ENCODE assay signal across 20 cellular contexts in the genomic region with DNA sequence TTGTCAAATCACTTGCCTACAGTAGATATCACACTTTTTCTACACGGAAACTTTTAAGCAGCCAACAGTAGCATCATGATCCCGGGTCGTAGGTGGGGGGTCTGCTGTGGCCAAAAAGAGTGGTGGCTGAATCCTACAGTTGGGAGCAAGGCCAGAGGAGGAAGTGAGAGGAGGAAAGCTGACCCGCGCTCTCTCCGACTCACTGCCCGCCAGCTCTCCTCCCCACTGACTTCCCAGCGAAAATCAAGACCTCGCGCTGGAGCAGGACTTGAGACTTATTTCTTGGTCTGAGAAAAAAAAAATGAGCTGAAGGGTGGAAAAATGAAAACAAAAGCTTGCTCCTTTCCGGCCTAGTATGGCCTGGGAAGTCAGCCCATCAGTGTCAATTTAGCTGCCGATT. TPM values are rescaled to one million over a fixed set of nuclear protein-coding genes. Genes with fewer than 3 reads are reported as not detected.
DNase-seq lines count a peak whose midpoint lies in the region; ATAC-seq and TF ChIP-seq lines count a peak whose summit lies in the region.
"Had no signal": no experiment of that assay in that cellular context is flagged by ENCODE, and none has a peak within 500 bp of the region (broad histone marks: within the 10 kb centered on the region; RNA-seq: fewer than 3 reads in every experiment).

No MANE protein-coding gene starts in this region.

- H2AFZ ChIP-seq in SK-N-SH (ENCODE audit: low read depth): no peak overlapping the region

- TF ChIP-seq POLR2A in suprapubic skin (IDR thresholded peaks at IDR 0.05): no peak

- no peak for TF ChIP-seq EP300 in suprapubic skin (IDR thresholded peaks at IDR 0.05)
- TF ChIP-seq EP300 in SK-N-SH (IDR thresholded peaks at IDR 0.05; ENCODE audit: borderline replicate concordance in 1 of 2, low read depth in 1 of 2, low read length in 1 of 2): no peak

- peak overlapping the region; percentile 4 for H3K4me3 ChIP-seq in fibroblast of pulmonary artery (replicated peaks; ENCODE audit: low read depth, low read length)
- no peak overlapping the region for H3K4me3 ChIP-seq in suprapubic skin
- no peak overlapping the region for H3K4me3 ChIP-seq in SK-N-SH (ENCODE audit: low read depth in 2 of 2, low read length in 1 of 2)
- H3K4me3 ChIP-seq: lower lobe of right lung, ovary, smooth muscle cell had no signal

- CTCF ChIA-PET in SK-N-SH (lab: Yijun Ruan, JAX): no interaction called here

- peaks cover 5% of the 10 kb centered on the region for H3K4me1 Mint-ChIP-seq in T-helper 17 cell
- H3K4me1 Mint-ChIP-seq: activated B cell treated with CpG ODN at 0.5 μM for 24 hours had no signal

- no peaks in the 10 kb centered on the region for H3K36me3 ChIP-seq in suprapubic skin
- no peaks in the 10 kb centered on the region for H3K36me3 ChIP-seq in SK-N-SH (replicated peaks in 1 of 2; ENCODE audit: control insufficient read depth in 1 of 2, insufficient read depth in 2 of 2, low read length in 1 of 2)
- H3K36me3 ChIP-seq: lower lobe of right lung, ovary had no signal

- H3K4me3 Mint-ChIP-seq in T-helper 17 cell: no peak overlapping the region
- H3K4me3 Mint-ChIP-seq: activated B cell treated with CpG ODN at 0.5 μM for 24 hours; T-helper 2 cell treated with Interferon-gamma antibody and Interleukin-4, amounts not matched to agents 5 μg/mL and 100 μg/mL, for 36 hours had no signal

- H3K36me3 Mint-ChIP-seq in T-helper 17 cell (ENCODE audit: low read depth): peaks cover 2% of the 10 kb centered on the region

- H3K27me3 Mint-ChIP-seq in T-helper 17 cell: peaks cover 12% of the 10 kb centered on the region

- H3K4me1 ChIP-seq in suprapubic skin: peaks cover 8% of the 10 kb centered on the region
- H3K4me1 ChIP-seq in SK-N-SH (ENCODE audit: control insufficient read depth in 1 of 2, insufficient read depth in 2 of 2, low read depth in 1 of 2, low read length in 1 of 2): peaks cover 6% of the 10 kb centered on the region in 2 experiments; a peak in 2 of 4 replicates
- H3K4me1 ChIP-seq: lower lobe of right lung had no signal

- peak overlapping the region; percentile 29 for H3K27ac Mint-ChIP-seq in T-helper 17 cell
- H3K27ac Mint-ChIP-seq: activated B cell treated with CpG ODN at 0.5 μM for 24 hours; T-helper 2 cell treated with Interferon-gamma antibody and Interleukin-4, amounts not matched to agents 5 μg/mL and 100 μg/mL, for 36 hours had no signal

- TF ChIP-seq RAD21 in SK-N-SH (IDR thresholded peaks at IDR 0.05; ENCODE audit: low read length): no peak

- H3F3A ChIP-seq in SK-N-SH (replicated peaks; ENCODE audit: insufficient read depth): peaks cover 12% of the 10 kb centered on the region

- H3K9me3 ChIP-seq in T-helper 17 cell (ENCODE audit: control insufficient read depth, low read length, poor library complexity, severe bottlenecking) (no peaks in the 10 kb centered on the region), suprapubic skin (no peaks in the 10 kb centered on the region), SK-N-SH (no peaks in the 10 kb centered on the region)
- H3K9me3 ChIP-seq: lower lobe of right lung, ovary had no signal

- H3K79me2 ChIP-seq in SK-N-SH (ENCODE audit: insufficient read depth): no peaks in the 10 kb centered on the region

- H3K9me2 ChIP-seq in SK-N-SH: no peaks in the 10 kb centered on the region

- peak overlapping the region; percentile 29 for H3K27ac ChIP-seq in suprapubic skin
- no peak overlapping the region for H3K27ac ChIP-seq in SK-N-SH (ENCODE audit: low read depth in 2 of 2, low read length in 1 of 2)
- H3K27ac ChIP-seq: lower lobe of right lung, ovary had no signal

- H3K27me3 ChIP-seq in suprapubic skin (no peaks in the 10 kb centered on the region), SK-N-SH (ENCODE audit: insufficient read depth) (no peaks in the 10 kb centered on the region)
- H3K27me3 ChIP-seq: ovary had no signal

- POLR2A ChIA-PET in SK-N-SH (lab: Yijun Ruan, JAX): no interaction called here

- H4K20me1 ChIP-seq in SK-N-SH (ENCODE audit: insufficient read depth): no peaks in the 10 kb centered on the region

- no peak for TF ChIP-seq CTCF in fibroblast of pulmonary artery (IDR thresholded peaks at IDR 0.05; ENCODE audit: low read length, missing control alignments)
- TF ChIP-seq CTCF in suprapubic skin (IDR thresholded peaks at IDR 0.05): no peak
- TF ChIP-seq CTCF in SK-N-SH (IDR thresholded peaks at IDR 0.05): no peak

- WGBS in suprapubic skin: 74% methylated on average over 12 of the region's 12 CpGs
- 92% methylated on average over 12 of the region's 12 CpGs for WGBS in SK-N-SH (ENCODE audit: low lambda C conversion rate)

- ATAC-seq in T-helper 17 cell: no peak
- ATAC-seq: lower lobe of right lung, PC-3 had no signal

- DNase-seq in T-helper 17 cell (no peak), fibroblast of pulmonary artery (ENCODE audit: low read depth) (peak; percentile 65), mesenteric fat pad (ENCODE audit: low spot score) (peak; percentile 68), suprapubic skin (ENCODE audit: low spot score in 2 of 2) (peak in 1 of 2 donors; percentile 65), ecto neural progenitor cell (ENCODE audit: low spot score) (no peak), NCI-H226 (no peak), SK-N-SH (no peak)
- DNase-seq: activated B cell treated with CpG ODN at 0.5 μM for 24 hours; DMS79; erythroblast; glutamatergic neuron; IMR-90; lower lobe of right lung; NCI-H146; NCI-H774; PC-3; stimulated activated CD4-positive, alpha-beta T cell treated with anti-CD3 and anti-CD28 coated beads, Interleukin-4, amount 100 ng/mL, for 4 hours had no signal

- H3K9ac ChIP-seq in SK-N-SH: no peak overlapping the region

- H3K4me2 ChIP-seq in SK-N-SH: no peak overlapping the region
- H3K4me2 ChIP-seq: smooth muscle cell had no signal

TF ChIP-seq in SK-N-SH, 30 proteins besides CTCF, POLR2A, EP300 and RAD21:
- TF ChIP-seq FOXJ3 (CRISPR knock-in tag; IDR thresholded peaks at IDR 0.05): no peak
- no peak for TF ChIP-seq MXI1 (IDR thresholded peaks at IDR 0.05; ENCODE audit: low read depth, low read length)
- TF ChIP-seq, protein P1, sequence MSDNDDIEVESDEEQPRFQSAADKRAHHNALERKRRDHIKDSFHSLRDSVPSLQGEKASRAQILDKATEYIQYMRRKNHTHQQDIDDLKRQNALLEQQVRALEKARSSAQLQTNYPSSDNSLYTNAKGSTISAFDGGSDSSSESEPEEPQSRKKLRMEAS (IDR thresholded peaks at IDR 0.05; ENCODE audit: low read depth): no peak
- TF ChIP-seq ELF1 (IDR thresholded peaks at IDR 0.05): no peak
- no peak for TF ChIP-seq NRF1 (IDR thresholded peaks at IDR 0.05; ENCODE audit: low read depth, low read length)
- TF ChIP-seq CHD2 (IDR thresholded peaks at IDR 0.05; ENCODE audit: low read length, partially characterized antibody): no peak

RNA-seq across cellular contexts. Expression of a gene that starts 9.6 kb away (rescaled TPM):
- total RNA-seq in T-helper 17 cell: 10 to 100 TPM; 17.2 to 21.7 TPM
- 5.3 TPM for total RNA-seq in mesenteric fat pad
- total RNA-seq in suprapubic skin: 1 to 10 TPM; 2.5 to 5.8 (median 4.0) TPM
- 1.8 and 4.4 TPM in 2 replicates for polyA plus RNA-seq in SK-N-SH (2012; rRNA removed)
- 3.4 and 5.2 TPM in 2 replicates for polyA plus RNA-seq in SK-N-SH (2012; cell fraction: cytosol; rRNA removed)
- polyA plus RNA-seq in SK-N-SH (2012; cell fraction: nucleus; rRNA removed): 4.5 and 6.6 TPM in 2 replicates

Comparison
In these comparisons a context has a peak if more than half of its experiments do, and no peak if none do; other contexts are left out.
1. DNase-seq: peak in fibroblast of pulmonary artery (single experiment) and mesenteric fat pad (single experiment); none in T-helper 17 cell (0 of 3), ecto neural progenitor cell (single experiment), NCI-H226 (single experiment) and SK-N-SH (single experiment).